In the genomic region with DNA sequence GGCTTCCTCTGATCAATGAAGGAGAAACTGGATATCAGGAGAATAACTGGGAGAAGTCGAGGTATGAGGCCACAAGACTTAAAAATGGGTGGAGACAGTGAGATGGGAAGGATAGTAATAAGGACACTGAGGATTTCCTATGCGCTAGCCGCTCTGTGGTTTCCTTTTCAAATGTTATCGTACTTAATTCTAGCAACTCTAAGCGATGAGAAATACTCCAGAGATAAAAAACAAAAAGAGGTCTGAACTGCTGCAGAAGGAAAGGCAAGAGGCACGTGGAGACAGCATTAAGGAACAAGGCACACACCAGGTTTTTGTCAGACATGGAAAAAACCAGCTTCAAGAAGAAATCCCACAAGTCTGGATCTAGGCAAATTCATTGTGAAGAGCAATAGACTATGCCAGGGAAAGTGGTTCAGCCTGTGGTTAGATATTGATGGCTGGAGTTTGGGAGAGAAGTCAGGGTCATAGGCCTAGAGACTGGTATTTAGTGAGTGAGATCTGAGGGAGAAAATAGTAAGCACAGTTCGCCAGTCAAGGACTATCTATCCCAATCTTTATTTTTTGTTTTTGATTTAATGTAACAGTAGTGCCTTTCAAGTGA, we compare ENCODE assay signal across 15 cellular contexts. TPM values are rescaled to one million over a fixed set of nuclear protein-coding genes. Genes with fewer than 3 reads are reported as not detected.
DNase-seq lines count a peak whose midpoint lies in the region; ATAC-seq and TF ChIP-seq lines count a peak whose summit lies in the region.
"Had no signal": no experiment of that assay in that cellular context is flagged by ENCODE, and none has a peak within 500 bp of the region (broad histone marks: within the 10 kb centered on the region; RNA-seq: fewer than 3 reads in every experiment).

No MANE protein-coding gene starts in this region.

- peak overlapping the region; percentile 0 for H2AFZ ChIP-seq in fibroblast of lung (ENCODE audit: low read length)

- H3K9ac ChIP-seq in SK-N-MC (ENCODE audit: insufficient read length) (peak overlapping the region; percentile 52), fibroblast of lung (ENCODE audit: insufficient read depth, low read length) (no peak overlapping the region), skeletal muscle satellite cell (ENCODE audit: low read depth, low read length) (peak overlapping the region; percentile 3)

- ATAC-seq in HG03354 (IDR thresholded peaks at IDR 0.05; ENCODE audit: poor library complexity, severe bottlenecking, unreplicated experiment) (no peak), SK-N-SH treated with all-trans-retinoic acid at 6 μM for 48 hours (no peak)

- H3K4me1 ChIP-seq in fibroblast of lung (ENCODE audit: control insufficient read depth, extremely low read depth, insufficient read depth, low read length) (peaks cover 10% of the 10 kb centered on the region), skeletal muscle satellite cell (ENCODE audit: control insufficient read depth, insufficient read depth, low read length) (peaks cover 14% of the 10 kb centered on the region)
- H3K4me1 ChIP-seq: body of pancreas had no signal

- no peak for TF ChIP-seq CTCF in fibroblast of lung (conservative IDR thresholded peaks at IDR 0.05 in 1 of 2, IDR thresholded peaks at IDR 0.05 in 1 of 2; ENCODE audit: low read depth in 1 of 2, low read length in 2 of 2)

- H3K4me2 ChIP-seq in fibroblast of lung (ENCODE audit: extremely low read depth, insufficient read depth, low read length) (peak overlapping the region; percentile 9), skeletal muscle satellite cell (ENCODE audit: low read length) (no peak overlapping the region)

- no peaks in the 10 kb centered on the region for H3K27me3 ChIP-seq in fibroblast of lung (ENCODE audit: control insufficient read depth, insufficient read depth, low read length)
- no peaks in the 10 kb centered on the region for H3K27me3 ChIP-seq in skeletal muscle satellite cell (ENCODE audit: control insufficient read depth, insufficient read depth, low read length)
- H3K27me3 ChIP-seq: body of pancreas had no signal

- intact Hi-C loops in head of caudate nucleus (cut with DNase I): no loop called here

- no peaks in the 10 kb centered on the region for H4K20me1 ChIP-seq in fibroblast of lung (ENCODE audit: control insufficient read depth, extremely low read depth, insufficient read depth, low read length)

- peak overlapping the region; percentile 66 for H3K4me3 ChIP-seq in SK-N-MC
- no peak overlapping the region for H3K4me3 ChIP-seq in fibroblast of lung (replicated peaks in 1 of 4; ENCODE audit: control extremely low read depth in 1 of 4, insufficient read depth in 1 of 4, low read depth in 3 of 4, low read length in 4 of 4)
- H3K4me3 ChIP-seq in skeletal muscle satellite cell (ENCODE audit: low read length): no peak overlapping the region
- H3K4me3 ChIP-seq: body of pancreas had no signal

- H3K27ac ChIP-seq in SK-N-MC (peak overlapping the region; percentile 92), fibroblast of lung (ENCODE audit: insufficient read depth, low read length) (peak overlapping the region; percentile 72)

- H3K36me3 ChIP-seq in SK-N-MC (ENCODE audit: insufficient read depth, low read length) (no peaks in the 10 kb centered on the region), fibroblast of lung (ENCODE audit: control insufficient read depth, insufficient read depth, low read length) (no peaks in the 10 kb centered on the region), skeletal muscle satellite cell (ENCODE audit: insufficient read depth, low read length) (no peaks in the 10 kb centered on the region)

- DNase-seq in EH (ENCODE audit: low read depth) (peak; percentile 37), SK-N-MC (ENCODE audit: low read depth, low spot score) (peak; percentile 8), fibroblast of lung (ENCODE audit: low read depth in 2 of 2) (peak; percentile 43 to 62), anterior cingulate cortex (lab: John Stamatoyannopoulos, UW) (no peak), head of caudate nucleus (no peak)
- DNase-seq: activated B cell treated with CpG ODN at 0.5 μM for 24 hours; activated T-cell treated with anti-CD3 and anti-CD28 coated beads, Interleukin-2, amount 50 U/mL, for 24 hours; CD8-positive, alpha-beta memory T cell; NCI-H524 had no signal

- no peaks in the 10 kb centered on the region for H3K79me2 ChIP-seq in fibroblast of lung (ENCODE audit: control insufficient read depth, insufficient read depth, low read length)

- H3K9me3 ChIP-seq in SK-N-MC (ENCODE audit: low read depth, low read length) (no peaks in the 10 kb centered on the region), fibroblast of lung (ENCODE audit: control insufficient read depth, insufficient read depth, low read depth, low read length) (no peaks in the 10 kb centered on the region), skeletal muscle satellite cell (replicated peaks; ENCODE audit: low read length) (no peaks in the 10 kb centered on the region)
- H3K9me3 ChIP-seq: body of pancreas had no signal

TF ChIP-seq in SK-N-SH treated with all-trans-retinoic acid at 6 μM for 48 hours, 23 proteins besides CTCF, POLR2A, EP300 and RAD21:
- no peak for TF ChIP-seq ZC3H10 (CRISPR knock-in tag; IDR thresholded peaks at IDR 0.05)
- TF ChIP-seq, protein P1, sequence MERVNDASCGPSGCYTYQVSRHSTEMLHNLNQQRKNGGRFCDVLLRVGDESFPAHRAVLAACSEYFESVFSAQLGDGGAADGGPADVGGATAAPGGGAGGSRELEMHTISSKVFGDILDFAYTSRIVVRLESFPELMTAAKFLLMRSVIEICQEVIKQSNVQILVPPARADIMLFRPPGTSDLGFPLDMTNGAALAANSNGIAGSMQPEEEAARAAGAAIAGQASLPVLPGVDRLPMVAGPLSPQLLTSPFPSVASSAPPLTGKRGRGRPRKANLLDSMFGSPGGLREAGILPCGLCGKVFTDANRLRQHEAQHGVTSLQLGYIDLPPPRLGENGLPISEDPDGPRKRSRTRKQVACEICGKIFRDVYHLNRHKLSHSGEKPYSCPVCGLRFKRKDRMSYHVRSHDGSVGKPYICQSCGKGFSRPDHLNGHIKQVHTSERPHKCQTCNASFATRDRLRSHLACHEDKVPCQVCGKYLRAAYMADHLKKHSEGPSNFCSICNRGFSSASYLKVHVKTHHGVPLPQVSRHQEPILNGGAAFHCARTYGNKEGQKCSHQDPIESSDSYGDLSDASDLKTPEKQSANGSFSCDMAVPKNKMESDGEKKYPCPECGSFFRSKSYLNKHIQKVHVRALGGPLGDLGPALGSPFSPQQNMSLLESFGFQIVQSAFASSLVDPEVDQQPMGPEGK (CRISPR knock-in tag; IDR thresholded peaks at IDR 0.05; ENCODE audit: borderline replicate concordance): no peak
- TF ChIP-seq BACH2 (CRISPR knock-in tag; IDR thresholded peaks at IDR 0.05; ENCODE audit: borderline replicate concordance): no peak
- no peak for TF ChIP-seq ZNF565 (CRISPR knock-in tag; conservative IDR thresholded peaks at IDR 0.05; ENCODE audit: low read depth)
- no peak for TF ChIP-seq ZFP30 (CRISPR knock-in tag; IDR thresholded peaks at IDR 0.05)
- TF ChIP-seq CSDC2 (CRISPR knock-in tag; IDR thresholded peaks at IDR 0.05): no peak
- TF ChIP-seq, protein P2, sequence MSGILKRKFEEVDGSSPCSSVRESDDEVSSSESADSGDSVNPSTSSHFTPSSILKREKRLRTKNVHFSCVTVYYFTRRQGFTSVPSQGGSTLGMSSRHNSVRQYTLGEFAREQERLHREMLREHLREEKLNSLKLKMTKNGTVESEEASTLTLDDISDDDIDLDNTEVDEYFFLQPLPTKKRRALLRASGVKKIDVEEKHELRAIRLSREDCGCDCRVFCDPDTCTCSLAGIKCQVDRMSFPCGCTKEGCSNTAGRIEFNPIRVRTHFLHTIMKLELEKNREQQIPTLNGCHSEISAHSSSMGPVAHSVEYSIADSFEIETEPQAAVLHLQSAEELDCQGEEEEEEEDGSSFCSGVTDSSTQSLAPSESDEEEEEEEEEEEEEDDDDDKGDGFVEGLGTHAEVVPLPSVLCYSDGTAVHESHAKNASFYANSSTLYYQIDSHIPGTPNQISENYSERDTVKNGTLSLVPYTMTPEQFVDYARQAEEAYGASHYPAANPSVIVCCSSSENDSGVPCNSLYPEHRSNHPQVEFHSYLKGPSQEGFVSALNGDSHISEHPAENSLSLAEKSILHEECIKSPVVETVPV (CRISPR knock-in tag; IDR thresholded peaks at IDR 0.05): no peak
- no peak for TF ChIP-seq RARB (CRISPR knock-in tag; IDR thresholded peaks at IDR 0.05)
- no peak for TF ChIP-seq ZNF70 (CRISPR knock-in tag; IDR thresholded peaks at IDR 0.05)

RNA-seq across cellular contexts. Expression of a gene that starts 5.3 kb away (rescaled TPM):
- 3.5 and 9.2 TPM in 2 replicates for total RNA-seq in fibroblast of lung
- polyA plus RNA-seq in fibroblast of lung: 0.94 and 1.2 TPM in 2 replicates
- 0.68 and 0.69 TPM in 2 replicates for polyA plus RNA-seq in fibroblast of lung (2012)
- 0.31 TPM in 1 of 2 replicates, not detected in the other for polyA minus RNA-seq in fibroblast of lung (ENCODE audit: low replicate concordance)
- 0.22 TPM in 1 of 2 replicates, not detected in the other for total RNA-seq in skeletal muscle satellite cell (2012; rRNA removed)
- total RNA-seq: activated B cell treated with CpG ODN at 0.5 μM for 24 hours; body of pancreas; CD8-positive, alpha-beta memory T cell; epithelial cell of proximal tubule had no signal
- polyA plus RNA-seq: CD8-positive, alpha-beta memory T cell; neural cell had no signal

RNA-seq across cellular contexts. Expression of a gene that starts 33.1 kb away (rescaled TPM):
- total RNA-seq in fibroblast of lung: 25.9 and 27.0 TPM in 2 replicates
- 14.1 and 16.7 TPM in 2 replicates for polyA plus RNA-seq in fibroblast of lung
- polyA plus RNA-seq in fibroblast of lung (2012): 11.3 and 11.6 TPM in 2 replicates
- 1.6 and 1.7 TPM in 2 replicates for polyA minus RNA-seq in fibroblast of lung (ENCODE audit: low replicate concordance)
- 19.7 and 26.9 TPM in 2 replicates for total RNA-seq in skeletal muscle satellite cell (2012; rRNA removed)

RNA-seq across cellular contexts. Expression of a gene that starts 39.5 kb away (rescaled TPM):
- total RNA-seq in fibroblast of lung: not detected in 2 replicates
- polyA plus RNA-seq in fibroblast of lung: 0.01 TPM in 1 of 2 replicates, not detected in the other
- polyA plus RNA-seq in fibroblast of lung (2012): not detected in 2 replicates
- polyA minus RNA-seq in fibroblast of lung (ENCODE audit: low replicate concordance): not detected in 2 replicates
- not detected in 2 replicates for total RNA-seq in skeletal muscle satellite cell (2012; rRNA removed)
- total RNA-seq: activated B cell treated with CpG ODN at 0.5 μM for 24 hours; body of pancreas; CD8-positive, alpha-beta memory T cell; epithelial cell of proximal tubule had no signal
- polyA plus RNA-seq: CD8-positive, alpha-beta memory T cell; neural cell had no signal

Comparison
In these comparisons a context has a peak if more than half of its experiments do, and no peak if none do; other contexts are left out.
1. DNase-seq: peak in EH (single experiment), SK-N-MC (single experiment) and fibroblast of lung (2 of 2); none in anterior cingulate cortex (0 of 58) and head of caudate nucleus (0 of 42).